In genomic region chr17:75514299-75515228, GRCh38 we compare ENCODE assay signal across 8 cellular contexts. TPM values are rescaled to one million over a fixed set of nuclear protein-coding genes. Genes with fewer than 3 reads are reported as not detected.
DNase-seq lines count a peak whose midpoint lies in the region; ATAC-seq, FAIRE-seq and TF ChIP-seq lines count a peak whose summit lies in the region.

No MANE protein-coding gene starts in this region.

- no peak overlapping the region for H3K23ac ChIP-seq in H1 (ENCODE audit: insufficient read length)

- H3K36me3 ChIP-seq in H1 (ENCODE audit: control insufficient read depth in 2 of 4, insufficient read depth in 4 of 4, low read length in 3 of 4) (peaks cover 0 to 7% (median 1%) of the 10 kb centered on the region in 4 experiments; a peak in 3 of 8 replicates), muscle layer of duodenum (ENCODE audit: control insufficient read depth in 1 of 2, insufficient read depth in 2 of 2, low read length in 2 of 2) (peaks cover 3 to 9% of the 10 kb centered on the region in 2 donors)

- peak; percentile 66 for DNase-seq in EL
- peak; percentile 40 for DNase-seq in RKO (ENCODE audit: low spot score)
- peak in 1 of 2 experiments; percentile 64 for DNase-seq in H1 (ENCODE audit: low read depth in 1 of 2, low spot score in 2 of 2)
- no peak for DNase-seq in midbrain (lab: John Stamatoyannopoulos, UW)

- peak overlapping the region; percentile 86 to 95 for H3K4me2 ChIP-seq in H1 (ENCODE audit: insufficient read depth in 1 of 2, low read depth in 2 of 2, low read length in 2 of 2)

- no peak overlapping the region; the same call in 1 of the 2 replicates for H3K18ac ChIP-seq in H1 (ENCODE audit: extremely low read depth, low read length)

- H2AFZ ChIP-seq in H1 (ENCODE audit: low read length), result no peak overlapping the region

- H3K9ac ChIP-seq in H1 (replicated peaks in 1 of 4; ENCODE audit: extremely low read depth in 1 of 4, low read depth in 3 of 4, low read length in 3 of 4), result peak overlapping the region; percentile 45 to 77 (median 70)

- peak overlapping the region; percentile 22; the same call in 1 of the 2 replicates for H4K8ac ChIP-seq in H1 (ENCODE audit: extremely low read depth, insufficient read depth, low read length)

- H3K14ac ChIP-seq in H1 (ENCODE audit: insufficient read length), result no peak overlapping the region

- no peak overlapping the region for H2BK120ac ChIP-seq in H1 (replicated peaks; ENCODE audit: low read depth, low read length)

- H3K27ac ChIP-seq in H1 (ENCODE audit: low read depth, low read length) (peak overlapping the region; percentile 59), muscle layer of duodenum (ENCODE audit: low read length) (peak overlapping the region; percentile 45)

- CTCF ChIA-PET in H1 (lab: Charles Lee; ENCODE audit: partially characterized antibody), result interaction anchor here (0.6 to 3.9 kb wide), 6 partner anchors 11 to 391 kb away, joined by 3 to 31 read pairs (median 4); no protein-coding TSS in a partner anchor

- H3K4me1 ChIP-seq in H1 (replicated peaks in 1 of 4; ENCODE audit: control insufficient read depth in 3 of 4, insufficient read depth in 4 of 4, low read length in 3 of 4), result peaks cover 0 to 14% (median 8%) of the 10 kb centered on the region in 4 experiments; a peak in 6 of 7 replicates
- peaks cover 10 to 48% of the 10 kb centered on the region in 2 donors for H3K4me1 ChIP-seq in muscle layer of duodenum (ENCODE audit: control insufficient read depth in 1 of 2, insufficient read depth in 2 of 2, low read length in 2 of 2)

- no peak for TF ChIP-seq RAD21 in H1 (IDR thresholded peaks at IDR 0.05 in 1 of 2, conservative IDR thresholded peaks at IDR 0.05 in 1 of 2; ENCODE audit: low read depth in 2 of 2, low read length in 2 of 2)

- peaks cover 0 to 16% of the 10 kb centered on the region in 2 experiments; a peak in 1 of 4 replicates for H3K79me2 ChIP-seq in H1 (ENCODE audit: control insufficient read depth in 1 of 2, insufficient read depth in 2 of 2, low read length in 2 of 2)

- H2BK15ac ChIP-seq in H1 (ENCODE audit: low read length), result 0 out of 2 replicates have a peak overlapping the region, but pooled peaks have one; percentile 46

- POLR2A ChIA-PET in H1 (lab: Charles Lee; ENCODE audit: partially characterized antibody), result interaction anchor here (0.8 to 4.5 kb wide), 5 partner anchors 10 to 30 kb away, joined by 3 to 35 read pairs (median 3); no protein-coding TSS in a partner anchor

- no peak overlapping the region for H2BK20ac ChIP-seq in H1 (ENCODE audit: low read length)

- H3K23me2 ChIP-seq in H1 (ENCODE audit: low read depth, low read length), result peaks cover 18% of the 10 kb centered on the region

- no peak for TF ChIP-seq EP300 in H1 (IDR thresholded peaks at IDR 0.05; ENCODE audit: borderline replicate concordance in 1 of 2, low read depth in 2 of 2, low read length in 2 of 2)

- peak overlapping the region; percentile 52; the same call in 1 of the 2 replicates for H2BK5ac ChIP-seq in H1 (ENCODE audit: low read depth, low read length)

- H3K79me1 ChIP-seq in H1 (ENCODE audit: low read depth, low read length), result peaks cover 3% of the 10 kb centered on the region

- H3K9me3 ChIP-seq in H1 (ENCODE audit: insufficient read depth in 2 of 2, low read depth in 1 of 2, low read length in 1 of 2) (no peaks in the 10 kb centered on the region), muscle layer of duodenum (ENCODE audit: control insufficient read depth in 1 of 2, low read length in 2 of 2) (no peaks in the 10 kb centered on the region)

- 18% methylated on average over 28 of the region's 39 CpGs; no CpG with 5 or more reads in 1 of the 2 experiments for WGBS in H1 (ENCODE audit: extremely low coverage in 1 of 2, insufficient coverage in 1 of 2, insufficient read length in 1 of 2, insufficient replicate concordance in 2 of 2, low coverage in 1 of 2, low lambda C conversion rate in 2 of 2, missing lambda C conversion rate in 1 of 2), 2 experiments

- H3K4me3 ChIP-seq in H1 (ENCODE audit: extremely low read depth in 1 of 4, insufficient read depth in 2 of 4, low read depth in 3 of 4, low read length in 4 of 4) (peak overlapping the region; percentile 72 to 92 (median 82)), muscle layer of duodenum (ENCODE audit: low read depth in 1 of 2, low read length in 2 of 2) (peak overlapping the region; percentile 65 to 83)

- H3K56ac ChIP-seq in H1 (replicated peaks; ENCODE audit: insufficient read length, low read depth, low read length), result peak overlapping the region; percentile 42

- peak overlapping the region; percentile 30 for H4K5ac ChIP-seq in H1 (ENCODE audit: insufficient read length, low read depth, low read length)

- peak overlapping the region; percentile 68; the same call in 1 of the 2 replicates for H2BK12ac ChIP-seq in H1 (ENCODE audit: low read depth, low read length)

- no peak overlapping the region for H4K91ac ChIP-seq in H1 (replicated peaks; ENCODE audit: insufficient read length, low read length)

- H3K4ac ChIP-seq in H1 (replicated peaks; ENCODE audit: insufficient read length, low read depth, low read length), result peak overlapping the region; percentile 78

- peaks cover 2 to 35% of the 10 kb centered on the region in 2 experiments for H4K20me1 ChIP-seq in H1 (replicated peaks in 1 of 2; ENCODE audit: control insufficient read depth in 1 of 2, insufficient read depth in 2 of 2, low read length in 2 of 2)

- no peak overlapping the region for H2AK5ac ChIP-seq in H1 (ENCODE audit: low read depth, low read length)

- TF ChIP-seq CTCF in H1 (IDR thresholded peaks at IDR 0.05; ENCODE audit: control extremely low read depth in 1 of 3, insufficient read depth in 1 of 3, low read depth in 1 of 3, low read length in 3 of 3), result no peak

- ATAC-seq in GM19328 (IDR thresholded peaks at IDR 0.05; ENCODE audit: unreplicated experiment), result no peak
- no peak for ATAC-seq in GM18517 (IDR thresholded peaks at IDR 0.05; ENCODE audit: unreplicated experiment)
- ATAC-seq in GM21528 (IDR thresholded peaks at IDR 0.05; ENCODE audit: low FRiP score, unreplicated experiment), result no peak

- FAIRE-seq in H1 (lab: Jason Lieb, UNC), result no peak

- H3K27me3 ChIP-seq in H1 (replicated peaks in 1 of 4; ENCODE audit: control insufficient read depth in 3 of 4, extremely low read depth in 1 of 4, insufficient read depth in 3 of 4, low read length in 3 of 4) (no peaks in the 10 kb centered on the region), muscle layer of duodenum (ENCODE audit: low read depth, low read length) (no peaks in the 10 kb centered on the region)

- no peak for TF ChIP-seq POLR2A in H1 (IDR thresholded peaks at IDR 0.05; ENCODE audit: control extremely low read depth in 1 of 2, low read depth in 2 of 2, low read length in 2 of 2)

TF ChIP-seq in H1, 55 proteins besides CTCF, POLR2A, EP300 and RAD21:
- TF ChIP-seq KDM1A (IDR thresholded peaks at IDR 0.05; ENCODE audit: borderline replicate concordance, low read length) (no peak), TEAD4 (IDR thresholded peaks at IDR 0.05; ENCODE audit: low read depth, low read length) (peak; percentile 84), RFX5 (IDR thresholded peaks at IDR 0.05; ENCODE audit: borderline replicate concordance, low read depth, low read length) (0 out of 2 replicates have a peak, but pooled peaks have one; percentile 22), SAP30 (IDR thresholded peaks at IDR 0.05; ENCODE audit: insufficient read depth, insufficient replicate concordance, low read length) (peak; percentile 50)

RNA-seq across cellular contexts. Expression of gene CASKIN2, which starts 0.8 kb away (rescaled TPM):
- 28.9 and 32.3 TPM in 2 replicates for total RNA-seq in H1 (2021; fragmentation: NEBNext Ultra II Directional; extraction: Animal tissue kit (Norgen Biotek cat#: 25700))
- 6.7 and 10.6 TPM in 2 replicates for polyA plus RNA-seq in H1 (2011; rRNA removed)
- polyA plus RNA-seq in H1 (2011; cell fraction: cytosol; rRNA removed), result 6.0 TPM
- 36.0 TPM for polyA plus RNA-seq in H1 (2011; cell fraction: nucleus; rRNA removed)
- polyA plus RNA-seq in H1 (2012, experiment 1 of 2), result 10.0 to 15.3 TPM (median 14.4 TPM) in 4 replicates
- 12.7 TPM for polyA plus RNA-seq in H1 (2012, experiment 2 of 2)
- 8.6 TPM for polyA plus RNA-seq in H1 (2013, experiment 1 of 2)
- 8.0 TPM for polyA plus RNA-seq in H1 (2013, experiment 2 of 2)
- 9.0 and 13.9 TPM in 2 replicates for polyA minus RNA-seq in H1 (2011; rRNA and poly(A)+ RNA removed)
- polyA minus RNA-seq in H1 (2011; cell fraction: cytosol; rRNA and poly(A)+ RNA removed), result 8.7 TPM
- 19.4 TPM for polyA minus RNA-seq in H1 (2011; cell fraction: nucleus; rRNA and poly(A)+ RNA removed)

RNA-seq across cellular contexts. Expression of gene TSEN54, which starts 1.8 kb away (rescaled TPM):
- 43.6 and 44.8 TPM in 2 replicates for total RNA-seq in H1 (2021; fragmentation: NEBNext Ultra II Directional; extraction: Animal tissue kit (Norgen Biotek cat#: 25700))
- polyA plus RNA-seq in H1 (2011; rRNA removed), result 60.3 and 68.1 TPM in 2 replicates
- 52.7 TPM for polyA plus RNA-seq in H1 (2011; cell fraction: cytosol; rRNA removed)
- polyA plus RNA-seq in H1 (2011; cell fraction: nucleus; rRNA removed), result 106 TPM
- polyA plus RNA-seq in H1 (2012, experiment 1 of 2), result 41.4 to 67.2 TPM (median 56.3 TPM) in 4 replicates
- 63.3 TPM for polyA plus RNA-seq in H1 (2012, experiment 2 of 2)
- polyA plus RNA-seq in H1 (2013, experiment 1 of 2), result 32.9 TPM
- 29.0 TPM for polyA plus RNA-seq in H1 (2013, experiment 2 of 2)
- polyA minus RNA-seq in H1 (2011; rRNA and poly(A)+ RNA removed), result 35.2 and 45.8 TPM in 2 replicates
- 14.6 TPM for polyA minus RNA-seq in H1 (2011; cell fraction: cytosol; rRNA and poly(A)+ RNA removed)
- 18.1 TPM for polyA minus RNA-seq in H1 (2011; cell fraction: nucleus; rRNA and poly(A)+ RNA removed)

RNA-seq across cellular contexts. Expression of gene LLGL2, which starts 10.9 kb away (rescaled TPM):
- total RNA-seq in H1 (2021; fragmentation: NEBNext Ultra II Directional; extraction: Animal tissue kit (Norgen Biotek cat#: 25700)), result 64.5 and 66.6 TPM in 2 replicates
- 77.1 and 126 TPM in 2 replicates for polyA plus RNA-seq in H1 (2011; rRNA removed)
- polyA plus RNA-seq in H1 (2011; cell fraction: cytosol; rRNA removed), result 90.7 TPM
- polyA plus RNA-seq in H1 (2011; cell fraction: nucleus; rRNA removed), result 171 TPM
- 38.9 to 72.3 TPM (median 69.7 TPM) in 4 replicates for polyA plus RNA-seq in H1 (2012, experiment 1 of 2)
- polyA plus RNA-seq in H1 (2012, experiment 2 of 2), result 58.3 TPM
- 47.7 TPM for polyA plus RNA-seq in H1 (2013, experiment 1 of 2)
- polyA plus RNA-seq in H1 (2013, experiment 2 of 2), result 43.3 TPM
- 22.8 and 39.6 TPM in 2 replicates for polyA minus RNA-seq in H1 (2011; rRNA and poly(A)+ RNA removed)
- 33.2 TPM for polyA minus RNA-seq in H1 (2011; cell fraction: cytosol; rRNA and poly(A)+ RNA removed)
- polyA minus RNA-seq in H1 (2011; cell fraction: nucleus; rRNA and poly(A)+ RNA removed), result 44.7 TPM

RNA-seq across cellular contexts. Expression of gene TMEM94, which starts 58.1 kb away (rescaled TPM):
- total RNA-seq in H1 (2021; fragmentation: NEBNext Ultra II Directional; extraction: Animal tissue kit (Norgen Biotek cat#: 25700)), result 54.8 and 64.3 TPM in 2 replicates
- polyA plus RNA-seq in H1 (2011; rRNA removed), result 69.9 and 147 TPM in 2 replicates
- 40.8 TPM for polyA plus RNA-seq in H1 (2011; cell fraction: cytosol; rRNA removed)
- 381 TPM for polyA plus RNA-seq in H1 (2011; cell fraction: nucleus; rRNA removed)
- 65.6 to 77.5 TPM (median 73.0 TPM) in 4 replicates for polyA plus RNA-seq in H1 (2012, experiment 1 of 2)
- polyA plus RNA-seq in H1 (2012, experiment 2 of 2), result 62.7 TPM
- polyA plus RNA-seq in H1 (2013, experiment 1 of 2), result 65.9 TPM
- polyA plus RNA-seq in H1 (2013, experiment 2 of 2), result 65.6 TPM
- polyA minus RNA-seq in H1 (2011; rRNA and poly(A)+ RNA removed), result 42.3 and 63.6 TPM in 2 replicates
- 61.0 TPM for polyA minus RNA-seq in H1 (2011; cell fraction: cytosol; rRNA and poly(A)+ RNA removed)
- 89.8 TPM for polyA minus RNA-seq in H1 (2011; cell fraction: nucleus; rRNA and poly(A)+ RNA removed)
